Comparison of ENCODE assay signal across 7 cellular contexts in the genomic region with DNA sequence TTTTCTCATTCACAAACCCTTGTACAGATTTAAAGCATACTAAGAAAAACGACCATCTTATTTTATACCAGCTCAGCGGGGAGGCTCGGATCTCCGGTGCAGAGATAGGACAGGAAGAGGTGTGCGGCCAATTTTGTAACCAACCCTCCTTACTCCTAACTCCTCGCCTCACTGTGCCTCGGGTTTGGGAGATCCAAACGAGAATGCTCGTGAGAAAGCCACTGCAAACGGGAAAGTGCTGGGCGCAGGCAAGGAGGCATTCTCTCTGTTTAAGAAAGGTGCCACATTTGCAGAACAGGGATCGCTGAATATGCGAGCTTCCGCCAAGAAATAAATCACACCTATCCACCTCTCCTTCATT. TPM values are rescaled to one million over a fixed set of nuclear protein-coding genes. Genes with fewer than 3 reads are reported as not detected.
DNase-seq lines count a peak whose midpoint lies in the region; ATAC-seq, FAIRE-seq and TF ChIP-seq lines count a peak whose summit lies in the region.

No MANE protein-coding gene starts in this region.

- H4K20me1 ChIP-seq in GM12878 (ENCODE audit: control insufficient read depth, insufficient read depth), result no peaks in the 10 kb centered on the region

- no peak for FAIRE-seq in GM12878 (lab: Jason Lieb, UNC)

- H2AFZ ChIP-seq in GM12878 (ENCODE audit: control insufficient read depth, low read depth, low read length), result peak overlapping the region; percentile 83

- no TSS peak for BruUV-seq in GM12878 (replicated peaks; lab: Mats Ljungman, UMichigan)

- POLR2A ChIA-PET in GM12878 (lab: Charles Lee), result interaction anchor here (1.0 to 2.3 kb wide), 4 partner anchors 16 to 57 kb away, joined by 3 to 10 read pairs (median 5); partner anchors contain the start of gene VPS4B

- peaks cover 17% of the 10 kb centered on the region for H3K79me2 ChIP-seq in GM12878 (ENCODE audit: control insufficient read depth, insufficient read depth, low read length)

- H3K4me1 ChIP-seq in GM12878 (ENCODE audit: control insufficient read depth, insufficient read depth, low read length) (no peaks in the 10 kb centered on the region), transverse colon (peaks cover 0 to 33% (median 16%) of the 10 kb centered on the region in 4 donors)

- peak overlapping the region; percentile 77 for H3K9ac ChIP-seq in GM12878 (ENCODE audit: control insufficient read depth, insufficient read depth, low read length)

- H3K4me3 ChIP-seq in GM12864 (ENCODE audit: low read depth, low read length), result peak overlapping the region; percentile 97
- peak overlapping the region; percentile 93 for H3K4me3 ChIP-seq in GM12878
- H3K4me3 ChIP-seq in lower leg skin (ENCODE audit: low read depth, poor library complexity, severe bottlenecking), result peak overlapping the region; percentile 96
- H3K4me3 ChIP-seq in transverse colon, result peak overlapping the region; percentile 91 to 98 (median 95)

- TF ChIP-seq EP300 in Ishikawa (IDR thresholded peaks at IDR 0.05; ENCODE audit: borderline replicate concordance), result no peak
- TF ChIP-seq EP300 in GM12878 (IDR thresholded peaks at IDR 0.05; ENCODE audit: borderline replicate concordance in 1 of 2, control insufficient read depth in 1 of 2, low read depth in 2 of 2, low read length in 2 of 2), result no peak
- TF ChIP-seq EP300 in transverse colon (IDR thresholded peaks at IDR 0.05; ENCODE audit: low read depth), result no peak

- TF ChIP-seq RAD21 in Ishikawa (IDR thresholded peaks at IDR 0.05; ENCODE audit: low read depth) (no peak), GM12878 (IDR thresholded peaks at IDR 0.05; ENCODE audit: insufficient read depth, low read depth, low read length) (no peak)

- intact Hi-C loops in GM12878 (cut with micrococcal nuclease; ENCODE audit: unreplicated experiment), result no loop called here
- intact Hi-C loops in lower leg skin (cut with DNase I; ENCODE audit: low total_unique reads), result no loop called here
- intact Hi-C loops in transverse colon (cut with DNase I; ENCODE audit: low total_unique reads), result loop anchor here (10.0 kb wide), 1 partner anchor 59 kb away; the partner anchor contains the start of gene VPS4B

- WGBS in GM12878 (ENCODE audit: insufficient coverage, insufficient replicate concordance, low lambda C conversion rate, missing lambda C conversion rate), result 2% methylated on average over 14 of the region's 14 CpGs
- WGBS in lower leg skin, 2 donors, result 1 to 3% methylated on average over 14 of the region's 14 CpGs
- 0 to 1% methylated on average over 10 to 14 of the region's 14 CpGs for WGBS in transverse colon (ENCODE audit: low coverage in 1 of 2), 2 donors

- H3K27me3 ChIP-seq in GM12878 (replicated peaks in 1 of 2; ENCODE audit: control insufficient read depth in 2 of 2, insufficient read depth in 2 of 2, low read length in 1 of 2), result no peaks in the 10 kb centered on the region
- no peaks in the 10 kb centered on the region for H3K27me3 ChIP-seq in transverse colon

- ATAC-seq in GM12878, result peak; percentile 15; the same call in 2 of the 3 replicates
- no peak for ATAC-seq in HG03108 (IDR thresholded peaks at IDR 0.05; ENCODE audit: unreplicated experiment)

- DNase-seq in GM12864 (ENCODE audit: low read depth) (no peak), GM12878 (ENCODE audit: low read depth, low spot score) (no peak), lower leg skin (ENCODE audit: low spot score in 2 of 2) (no peak), transverse colon (peak; percentile 24), NCI-H1105 treated with DMSO at 0.1 percent for 48 hours (lab: John Stamatoyannopoulos, UW) (no peak)

- TF ChIP-seq CTCF in GM12864 (IDR thresholded peaks at IDR 0.05; ENCODE audit: low read depth, low read length, missing control alignments) (no peak), GM12878 (IDR thresholded peaks at IDR 0.05 in 2 of 3, conservative IDR thresholded peaks at IDR 0.05 in 1 of 3; ENCODE audit: control insufficient read depth in 2 of 3, extremely low read depth in 1 of 3, insufficient read depth in 1 of 3, low read depth in 3 of 3, low read length in 3 of 3) (no peak), lower leg skin (IDR thresholded peaks at IDR 0.05) (no peak), transverse colon (IDR thresholded peaks at IDR 0.05) (no peak)

- RAD21 ChIA-PET in GM12878 (lab: Charles Lee; ENCODE audit: unreplicated experiment), result interaction anchor here (0.8 to 1.6 kb wide), 4 partner anchors 9 to 73 kb away, joined by 3 to 5 read pairs (median 4); partner anchors contain the start of gene VPS4B

- no peaks in the 10 kb centered on the region; the same call in 1 of the 3 replicates for H3K9me3 ChIP-seq in GM12878 (replicated peaks; ENCODE audit: control insufficient read depth, insufficient read depth, low read length)
- H3K9me3 ChIP-seq in transverse colon, result no peaks in the 10 kb centered on the region

- H3K36me3 ChIP-seq in GM12878 (ENCODE audit: control insufficient read depth in 2 of 2, insufficient read depth in 2 of 2, low read length in 1 of 2), result peaks cover 0 to 1% of the 10 kb centered on the region in 2 experiments; a peak in 2 of 4 replicates
- peaks cover 0 to 14% (median 6%) of the 10 kb centered on the region in 4 donors for H3K36me3 ChIP-seq in transverse colon

- CTCF ChIA-PET in GM12878 (lab: Yijun Ruan, JAX), result interaction anchor here (0.6 to 2.0 kb wide), 11 partner anchors 9 to 349 kb away, joined by 3 to 9 read pairs (median 3); no protein-coding TSS in a partner anchor

- H3K27ac ChIP-seq in GM12878 (ENCODE audit: control insufficient read depth, insufficient read depth), result peak overlapping the region; percentile 84
- H3K27ac ChIP-seq in transverse colon, result peak overlapping the region; percentile 95 to 99 (median 98)

- peak overlapping the region; percentile 85 for H3K4me2 ChIP-seq in GM12878 (ENCODE audit: control insufficient read depth, insufficient read depth)

- SMC1A ChIA-PET in GM12878 (lab: Charles Lee; ENCODE audit: uncharacterized antibody, unreplicated experiment), result interaction anchor here (0.6 to 1.8 kb wide), 15 partner anchors 9 to 839 kb away, joined by 3 to 10 read pairs (median 3); partner anchors contain the start of gene VPS4B

- in situ Hi-C loops in GM12878 (cut with MboI), result no loop called here
- in situ Hi-C loops in transverse colon (cut with MboI; ENCODE audit: low pct_ligation_motif_present in 1 of 4, low pct_unique_long_range_greater_than_20kb in 1 of 4, low sequenced_read_pairs in 3 of 4), result no loop called here

- TF ChIP-seq POLR2A in GM12878 (IDR thresholded peaks at IDR 0.05; ENCODE audit: low read depth, low read length) (no peak), lower leg skin (IDR thresholded peaks at IDR 0.05) (no peak), transverse colon (IDR thresholded peaks at IDR 0.05) (no peak)

RNA-seq across cellular contexts. Expression of gene KDSR, which starts 1.1 kb away (rescaled TPM):
- total RNA-seq in GM12878 (2013; cell fraction: nucleolus; rRNA removed), result 26.3 and 31.1 TPM in 2 replicates
- total RNA-seq in GM12878 (2014; rRNA removed), result 9.7 and 9.9 TPM in 2 replicates
- 11.2 and 12.3 TPM in 2 replicates for total RNA-seq in GM12878 (2014; rRNA removed; fragmentation: Illumina TruSeq; extraction: Trizol)
- total RNA-seq in GM12878 (2021), result 24.6 and 24.9 TPM in 2 replicates
- polyA plus RNA-seq in GM12878 (2011; ENCODE audit: low read depth), result 9.6 TPM
- 17.3 and 18.3 TPM in 2 replicates for polyA plus RNA-seq in GM12878 (2011; rRNA removed)
- polyA plus RNA-seq in GM12878 (2011; cell fraction: cytosol; rRNA removed), result 8.9 and 10.3 TPM in 2 replicates
- 9.1 and 11.3 TPM in 2 replicates for polyA plus RNA-seq in GM12878 (2011; cell fraction: nucleus; rRNA removed)
- polyA plus RNA-seq in GM12878 (2012), result 13.8 and 18.8 TPM in 2 replicates
- polyA plus RNA-seq in GM12878 (2014; fragmentation: Illumina TruSeq; extraction: Trizol), result 15.4 and 15.6 TPM in 2 replicates
- polyA plus RNA-seq in GM12878 (2014; fragmentation: Nextera tagmentation; extraction: Ambion mirVana), result 1 to 10 TPM; 5.2 to 7.8 TPM
- polyA plus RNA-seq in GM12878 (2014; rRNA removed), result 13.3 and 14.0 TPM in 2 replicates
- 10 to 100 TPM; 24.2 to 25.9 TPM for polyA plus RNA-seq in GM12878 (2016; fragmentation: Nextera tagmentation; extraction: Ambion mirVana)
- polyA minus RNA-seq in GM12878 (2011; rRNA and poly(A)+ RNA removed), result 12.2 and 15.2 TPM in 2 replicates
- 7.6 and 15.5 TPM in 2 replicates for polyA minus RNA-seq in GM12878 (2011; cell fraction: cytosol; rRNA and poly(A)+ RNA removed)
- polyA minus RNA-seq in GM12878 (2011; cell fraction: nucleus; rRNA and poly(A)+ RNA removed), result 9.2 and 17.3 TPM in 2 replicates
- total RNA-seq in lower leg skin, result 100 to 1,000 TPM in 2 of 4 donors, 10 to 100 TPM in 2; 91.7 to 121 (median 99.3) TPM
- total RNA-seq in transverse colon, result 10 to 100 TPM; 13.1 to 37.2 (median 28.3) TPM

RNA-seq across cellular contexts. Expression of gene BCL2, which starts 46.3 kb away (rescaled TPM):
- 943 and 960 TPM in 2 replicates for total RNA-seq in GM12878 (2013; cell fraction: nucleolus; rRNA removed)
- 26.7 and 32.2 TPM in 2 replicates for total RNA-seq in GM12878 (2014; rRNA removed)
- 30.4 and 37.7 TPM in 2 replicates for total RNA-seq in GM12878 (2014; rRNA removed; fragmentation: Illumina TruSeq; extraction: Trizol)
- total RNA-seq in GM12878 (2021), result 34.8 and 36.5 TPM in 2 replicates
- 20.2 TPM for polyA plus RNA-seq in GM12878 (2011; ENCODE audit: low read depth)
- 47.8 and 59.1 TPM in 2 replicates for polyA plus RNA-seq in GM12878 (2011; rRNA removed)
- polyA plus RNA-seq in GM12878 (2011; cell fraction: cytosol; rRNA removed), result 25.0 and 31.9 TPM in 2 replicates
- polyA plus RNA-seq in GM12878 (2011; cell fraction: nucleus; rRNA removed), result 48.5 and 61.1 TPM in 2 replicates
- 38.0 and 52.8 TPM in 2 replicates for polyA plus RNA-seq in GM12878 (2012)
- 22.8 and 34.6 TPM in 2 replicates for polyA plus RNA-seq in GM12878 (2014; fragmentation: Illumina TruSeq; extraction: Trizol)
- polyA plus RNA-seq in GM12878 (2014; fragmentation: Nextera tagmentation; extraction: Ambion mirVana), result 1 to 10 TPM; 4.1 to 4.5 TPM
- polyA plus RNA-seq in GM12878 (2014; rRNA removed), result 15.4 and 15.8 TPM in 2 replicates
- polyA plus RNA-seq in GM12878 (2016; fragmentation: Nextera tagmentation; extraction: Ambion mirVana), result 1 to 10 TPM; 7.9 TPM
- 82.7 and 109 TPM in 2 replicates for polyA minus RNA-seq in GM12878 (2011; rRNA and poly(A)+ RNA removed)
- polyA minus RNA-seq in GM12878 (2011; cell fraction: cytosol; rRNA and poly(A)+ RNA removed), result 27.8 and 31.4 TPM in 2 replicates
- 230 and 275 TPM in 2 replicates for polyA minus RNA-seq in GM12878 (2011; cell fraction: nucleus; rRNA and poly(A)+ RNA removed)
- total RNA-seq in lower leg skin, result 10 to 100 TPM; 12.8 to 21.7 (median 18.2) TPM
- total RNA-seq in transverse colon, result 10 to 100 TPM; 14.3 to 34.8 (median 23.5) TPM

RNA-seq across cellular contexts. Expression of gene VPS4B, which starts 56.4 kb away (rescaled TPM):
- total RNA-seq in GM12878 (2013; cell fraction: nucleolus; rRNA removed), result 31.6 and 34.6 TPM in 2 replicates
- total RNA-seq in GM12878 (2014; rRNA removed) (24.3 and 30.8 TPM in 2 replicates), GM12878 (2014; rRNA removed; fragmentation: Illumina TruSeq; extraction: Trizol) (36.4 and 37.6 TPM in 2 replicates), GM12878 (2021) (27.4 and 34.0 TPM in 2 replicates), lower leg skin (10 to 100 TPM; 43.6 to 59.6 (median 52.4) TPM), transverse colon (100 to 1,000 TPM in 1 of 4 donors, 10 to 100 TPM in 3; 40.4 to 122 (median 63.3) TPM)
- polyA plus RNA-seq in GM12878 (2011; ENCODE audit: low read depth), result 8.8 TPM
- polyA plus RNA-seq in GM12878 (2011; rRNA removed) (28.4 and 46.6 TPM in 2 replicates), GM12878 (2014; fragmentation: Illumina TruSeq; extraction: Trizol) (29.7 and 39.0 TPM in 2 replicates), GM12878 (2014; fragmentation: Nextera tagmentation; extraction: Ambion mirVana) (10 to 100 TPM; 25.7 to 29.9 TPM), GM12878 (2014; rRNA removed) (18.0 and 21.4 TPM in 2 replicates), GM12878 (2016; fragmentation: Nextera tagmentation; extraction: Ambion mirVana) (10 to 100 TPM; 31.3 to 34.2 TPM)
- polyA plus RNA-seq in GM12878 (2011; cell fraction: cytosol; rRNA removed), result 13.2 and 16.8 TPM in 2 replicates
- 8.1 and 9.4 TPM in 2 replicates for polyA plus RNA-seq in GM12878 (2011; cell fraction: nucleus; rRNA removed)
- polyA plus RNA-seq in GM12878 (2012), result 15.0 and 20.3 TPM in 2 replicates
- 16.0 and 27.8 TPM in 2 replicates for polyA minus RNA-seq in GM12878 (2011; rRNA and poly(A)+ RNA removed)
- 24.2 and 26.2 TPM in 2 replicates for polyA minus RNA-seq in GM12878 (2011; cell fraction: cytosol; rRNA and poly(A)+ RNA removed)
- polyA minus RNA-seq in GM12878 (2011; cell fraction: nucleus; rRNA and poly(A)+ RNA removed), result 16.4 and 28.2 TPM in 2 replicates
